In the genomic region with DNA sequence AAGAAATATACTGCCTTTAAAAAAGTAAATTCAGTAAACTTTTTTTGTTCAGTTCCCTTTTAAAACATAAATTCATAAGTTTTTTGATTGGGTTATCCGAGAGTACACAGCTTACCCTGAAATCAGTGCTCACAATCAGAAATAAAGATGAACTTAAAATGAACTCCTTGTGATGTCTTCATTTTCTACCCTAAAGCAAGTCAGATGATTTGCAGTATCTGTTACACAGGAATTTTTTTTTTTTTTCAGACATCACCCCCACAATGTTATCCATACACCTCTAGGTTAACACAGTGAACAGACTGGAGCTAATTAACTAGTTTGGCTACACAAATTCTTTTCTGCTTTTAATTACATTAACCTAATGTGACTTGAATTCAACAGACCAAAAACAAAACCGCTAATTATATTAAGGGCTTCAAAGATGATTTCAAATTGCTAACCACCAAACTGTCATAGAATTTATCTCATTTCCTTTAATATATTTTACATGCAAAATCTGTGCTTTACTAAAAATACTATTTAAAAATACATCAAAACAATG, we compare ENCODE assay signal across 1 cellular context.
TF ChIP-seq lines count a peak whose summit lies in the region.

No MANE protein-coding gene starts in this region.

TF ChIP-seq in HepG2, 621 proteins besides CTCF, POLR2A, EP300 and RAD21 (continued from another document):
- TF ChIP-seq, protein P1, sequence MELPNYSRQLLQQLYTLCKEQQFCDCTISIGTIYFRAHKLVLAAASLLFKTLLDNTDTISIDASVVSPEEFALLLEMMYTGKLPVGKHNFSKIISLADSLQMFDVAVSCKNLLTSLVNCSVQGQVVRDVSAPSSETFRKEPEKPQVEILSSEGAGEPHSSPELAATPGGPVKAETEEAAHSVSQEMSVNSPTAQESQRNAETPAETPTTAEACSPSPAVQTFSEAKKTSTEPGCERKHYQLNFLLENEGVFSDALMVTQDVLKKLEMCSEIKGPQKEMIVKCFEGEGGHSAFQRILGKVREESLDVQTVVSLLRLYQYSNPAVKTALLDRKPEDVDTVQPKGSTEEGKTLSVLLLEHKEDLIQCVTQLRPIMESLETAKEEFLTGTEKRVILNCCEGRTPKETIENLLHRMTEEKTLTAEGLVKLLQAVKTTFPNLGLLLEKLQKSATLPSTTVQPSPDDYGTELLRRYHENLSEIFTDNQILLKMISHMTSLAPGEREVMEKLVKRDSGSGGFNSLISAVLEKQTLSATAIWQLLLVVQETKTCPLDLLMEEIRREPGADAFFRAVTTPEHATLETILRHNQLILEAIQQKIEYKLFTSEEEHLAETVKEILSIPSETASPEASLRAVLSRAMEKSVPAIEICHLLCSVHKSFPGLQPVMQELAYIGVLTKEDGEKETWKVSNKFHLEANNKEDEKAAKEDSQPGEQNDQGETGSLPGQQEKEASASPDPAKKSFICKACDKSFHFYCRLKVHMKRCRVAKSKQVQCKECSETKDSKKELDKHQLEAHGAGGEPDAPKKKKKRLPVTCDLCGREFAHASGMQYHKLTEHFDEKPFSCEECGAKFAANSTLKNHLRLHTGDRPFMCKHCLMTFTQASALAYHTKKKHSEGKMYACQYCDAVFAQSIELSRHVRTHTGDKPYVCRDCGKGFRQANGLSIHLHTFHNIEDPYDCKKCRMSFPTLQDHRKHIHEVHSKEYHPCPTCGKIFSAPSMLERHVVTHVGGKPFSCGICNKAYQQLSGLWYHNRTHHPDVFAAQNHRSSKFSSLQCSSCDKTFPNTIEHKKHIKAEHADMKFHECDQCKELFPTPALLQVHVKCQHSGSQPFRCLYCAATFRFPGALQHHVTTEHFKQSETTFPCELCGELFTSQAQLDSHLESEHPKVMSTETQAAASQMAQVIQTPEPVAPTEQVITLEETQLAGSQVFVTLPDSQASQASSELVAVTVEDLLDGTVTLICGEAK (IDR thresholded peaks at IDR 0.05): no peak
- TF ChIP-seq, protein P1 (CRISPR knock-in tag; IDR thresholded peaks at IDR 0.05): no peak
- no peak for TF ChIP-seq ZNF589 (CRISPR knock-in tag; conservative IDR thresholded peaks at IDR 0.05)
- TF ChIP-seq, protein P2, sequence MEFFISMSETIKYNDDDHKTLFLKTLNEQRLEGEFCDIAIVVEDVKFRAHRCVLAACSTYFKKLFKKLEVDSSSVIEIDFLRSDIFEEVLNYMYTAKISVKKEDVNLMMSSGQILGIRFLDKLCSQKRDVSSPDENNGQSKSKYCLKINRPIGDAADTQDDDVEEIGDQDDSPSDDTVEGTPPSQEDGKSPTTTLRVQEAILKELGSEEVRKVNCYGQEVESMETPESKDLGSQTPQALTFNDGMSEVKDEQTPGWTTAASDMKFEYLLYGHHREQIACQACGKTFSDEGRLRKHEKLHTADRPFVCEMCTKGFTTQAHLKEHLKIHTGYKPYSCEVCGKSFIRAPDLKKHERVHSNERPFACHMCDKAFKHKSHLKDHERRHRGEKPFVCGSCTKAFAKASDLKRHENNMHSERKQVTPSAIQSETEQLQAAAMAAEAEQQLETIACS (CRISPR knock-in tag; IDR thresholded peaks at IDR 0.05): no peak
